In genomic region chr15:85414495-85414894, GRCh38 we compare ENCODE assay signal across 8 cellular contexts. TPM values are rescaled to one million over a fixed set of nuclear protein-coding genes. Genes with fewer than 3 reads are reported as not detected.
DNase-seq lines count a peak whose midpoint lies in the region; TF ChIP-seq lines count a peak whose summit lies in the region.

No MANE protein-coding gene starts in this region.

- H3K79me2 ChIP-seq in DOHH2 (ENCODE audit: control insufficient read depth, low read length): peaks cover 99% of the 10 kb centered on the region
- H3K79me2 ChIP-seq in MM.1S (ENCODE audit: low read length): peaks cover 70% of the 10 kb centered on the region

- H3K27ac Mint-ChIP-seq in nephron progenitor cell: peak overlapping the region; percentile 80

- H3K9ac ChIP-seq in MM.1S (ENCODE audit: low read length): peak overlapping the region; percentile 29

- no peak overlapping the region for H2AFZ ChIP-seq in MM.1S (ENCODE audit: low read length)

- peaks cover 21% of the 10 kb centered on the region for H3K9me3 Mint-ChIP-seq in nephron progenitor cell

- peaks cover 95% of the 10 kb centered on the region for H3K4me1 ChIP-seq in DOHH2 (ENCODE audit: control insufficient read depth, low read length)
- peaks cover 21% of the 10 kb centered on the region for H3K4me1 ChIP-seq in MM.1S (ENCODE audit: low read length)
- H3K4me1 ChIP-seq in ovary (ENCODE audit: insufficient read depth): peaks cover 3% of the 10 kb centered on the region

- no peaks in the 10 kb centered on the region for H3K27me3 ChIP-seq in DOHH2 (ENCODE audit: control insufficient read depth, low read length)
- no peaks in the 10 kb centered on the region for H3K27me3 ChIP-seq in MM.1S (replicated peaks; ENCODE audit: insufficient read depth, low read length)
- no peaks in the 10 kb centered on the region for H3K27me3 ChIP-seq in ovary

- H3K27ac ChIP-seq in DOHH2 (ENCODE audit: low read depth, low read length) (peak overlapping the region; percentile 82), MM.1S (ENCODE audit: low read length) (peak overlapping the region; percentile 77), ovary (no peak overlapping the region)

- DNase-seq in MM.1S: peak; percentile 36
- DNase-seq in choroid plexus epithelial cell (ENCODE audit: low read depth): peak; percentile 57
- DNase-seq in nephron progenitor cell: no peak
- no peak for DNase-seq in SIG-M5 (lab: John Stamatoyannopoulos, UW)
- no peak for DNase-seq in NCI-H82 treated with DMSO at 0.1 percent for 48 hours (lab: John Stamatoyannopoulos, UW; ENCODE audit: unreplicated experiment)
- no peak for DNase-seq in COLO668 (lab: John Stamatoyannopoulos, UW; ENCODE audit: unreplicated experiment)
- no peak for DNase-seq in ovary

- peak; percentile 54 for TF ChIP-seq CTCF in DOHH2 (IDR thresholded peaks at IDR 0.05; ENCODE audit: low read depth, low read length, poor library complexity, severe bottlenecking)
- TF ChIP-seq CTCF in MM.1S (IDR thresholded peaks at IDR 0.05; ENCODE audit: low read length): peak; percentile 38
- TF ChIP-seq CTCF in choroid plexus epithelial cell (conservative IDR thresholded peaks at IDR 0.05; ENCODE audit: low read depth, low read length): peak; percentile 30
- TF ChIP-seq CTCF in nephron progenitor cell (IDR thresholded peaks at IDR 0.05): no peak
- TF ChIP-seq CTCF in ovary (IDR thresholded peaks at IDR 0.05): no peak

- peak overlapping the region; percentile 29 for H3K4me3 Mint-ChIP-seq in nephron progenitor cell

- H3K9me2 ChIP-seq in DOHH2 (replicated peaks; ENCODE audit: control insufficient read depth, low read length) (no peaks in the 10 kb centered on the region), MM.1S (replicated peaks; ENCODE audit: insufficient read depth, low read length) (no peaks in the 10 kb centered on the region)

- peaks cover 51% of the 10 kb centered on the region for H3K36me3 Mint-ChIP-seq in nephron progenitor cell (ENCODE audit: low read depth)

- peaks cover 57% of the 10 kb centered on the region for H3K4me1 Mint-ChIP-seq in nephron progenitor cell

- H3K36me3 ChIP-seq in DOHH2 (ENCODE audit: control insufficient read depth, low read length): peaks cover 5% of the 10 kb centered on the region
- no peaks in the 10 kb centered on the region for H3K36me3 ChIP-seq in MM.1S (replicated peaks; ENCODE audit: insufficient read depth, low read length)
- H3K36me3 ChIP-seq in ovary: no peaks in the 10 kb centered on the region

- TF ChIP-seq POLR2A in ovary (IDR thresholded peaks at IDR 0.05): no peak

- H3K27me3 Mint-ChIP-seq in nephron progenitor cell (ENCODE audit: low read depth, poor library complexity): no peaks in the 10 kb centered on the region

- H3F3A ChIP-seq in DOHH2 (ENCODE audit: control insufficient read depth, insufficient read depth) (peaks cover 5% of the 10 kb centered on the region; the same call in 1 of the 2 replicates), MM.1S (ENCODE audit: insufficient read depth, low read length) (peaks cover 18% of the 10 kb centered on the region)

- peak overlapping the region; percentile 82 for H3K4me2 ChIP-seq in DOHH2 (ENCODE audit: low read length)
- peak overlapping the region; percentile 67 for H3K4me2 ChIP-seq in MM.1S (ENCODE audit: low read depth, low read length)

- no peak for TF ChIP-seq EP300 in ovary (IDR thresholded peaks at IDR 0.05)

- H3K9me3 ChIP-seq in DOHH2 (ENCODE audit: control insufficient read depth, insufficient read depth, low read length): no peaks in the 10 kb centered on the region
- no peaks in the 10 kb centered on the region for H3K9me3 ChIP-seq in MM.1S (replicated peaks; ENCODE audit: insufficient read depth, low read length)
- no peaks in the 10 kb centered on the region for H3K9me3 ChIP-seq in ovary

- 0 out of 2 replicates have a peak, but pooled peaks cover 6% of the 10 kb centered on the region for H4K20me1 ChIP-seq in DOHH2 (ENCODE audit: control insufficient read depth, insufficient read depth, low read depth, low read length)
- no peaks in the 10 kb centered on the region for H4K20me1 ChIP-seq in MM.1S (ENCODE audit: insufficient read depth, low read length)

- intact Hi-C loops in ovary (cut with DNase I): no loop called here

- H3K4me3 ChIP-seq in DOHH2 (ENCODE audit: low read length) (peak overlapping the region; percentile 64), MM.1S (ENCODE audit: low read length) (no peak overlapping the region), choroid plexus epithelial cell (ENCODE audit: low read depth, low read length) (no peak overlapping the region), ovary (no peak overlapping the region)

RNA-seq across cellular contexts. Expression of gene AKAP13, which starts 34.1 kb away (rescaled TPM):
- total RNA-seq in ovary: 100 to 1,000 TPM in 3 of 7 donors, 10 to 100 TPM in 4; 88.2 to 190 (median 99.8) TPM
- polyA plus RNA-seq in ovary: 10 to 100 TPM; 45.3 to 94.0 TPM

Comparison
In these comparisons a context has a peak if more than half of its experiments do, and no peak if none do; other contexts are left out.
1. H3K27ac ChIP-seq: peak in DOHH2 (single experiment) and MM.1S (single experiment); none in ovary (0 of 2).
2. CTCF ChIP-seq: peak in DOHH2 (single experiment), MM.1S (single experiment) and choroid plexus epithelial cell (single experiment); none in nephron progenitor cell (single experiment) and ovary (0 of 3).
3. DNase-seq: peak in MM.1S (single experiment) and choroid plexus epithelial cell (single experiment); none in nephron progenitor cell (single experiment), SIG-M5 (single experiment), NCI-H82 treated with DMSO at 0.1 percent for 48 hours (single experiment), COLO668 (single experiment) and ovary (0 of 5).